23 cellular contexts compared by ENCODE assay signal in genomic region chr7:70239930-70240329, GRCh38.
"Had no signal": no experiment of that assay in that cellular context is flagged by ENCODE, and none has a peak within 500 bp of the region (broad histone marks: within the 10 kb centered on the region; RNA-seq: fewer than 3 reads in every experiment).

No MANE protein-coding gene starts in this region.

- DNase-seq: effector memory CD8-positive, alpha-beta T cell; esophagus squamous epithelium; foreskin fibroblast; immature natural killer cell; left cardiac atrium; left ventricle myocardium inferior; mesendoderm; naive B cell; psoas muscle; retina; right lobe of liver; stimulated activated CD4-positive, alpha-beta T cell treated with anti-CD3 and anti-CD28 coated beads, Interleukin-15, amount 100 ng/mL, for 24 hours; stimulated activated CD4-positive, alpha-beta T cell treated with anti-CD3 and anti-CD28 coated beads, Interleukin-1b, Interleukin-23, amount 100 ng/mL, for 48 hours; stimulated activated CD4-positive, alpha-beta T cell treated with anti-CD3 and anti-CD28 coated beads, Interleukin-4, amount 100 ng/mL, for 4 hours; stimulated activated naive B cell treated with anti-CD40 and anti-IgM and Interleukin-4, amounts not matched to agents 10 μg/mL and 1 μg/mL and 100 μg/mL, for 72 hours; stimulated activated naive CD8-positive, alpha-beta T cell treated with anti-CD3 and anti-CD28 coated beads, Interleukin-15, amount 100 ng/mL, for 72 hours; testis; upper lobe of right lung had no signal

- H3K27ac ChIP-seq: esophagus squamous epithelium, gastroesophageal sphincter, left ventricle myocardium inferior, neutrophil, psoas muscle, right lobe of liver, testis, tibial nerve, upper lobe of right lung had no signal

- H3K9me3 ChIP-seq: esophagus squamous epithelium, gastroesophageal sphincter, left ventricle myocardium inferior, neutrophil, psoas muscle, right lobe of liver, testis, tibial nerve, upper lobe of right lung had no signal

- H3K36me3 ChIP-seq: esophagus squamous epithelium, gastroesophageal sphincter, left ventricle myocardium inferior, neutrophil, right lobe of liver, tibial nerve, upper lobe of right lung had no signal

- H3K27me3 ChIP-seq: esophagus squamous epithelium, gastroesophageal sphincter, neutrophil, right lobe of liver, testis, tibial nerve, upper lobe of right lung had no signal

- FAIRE-seq: keratinocyte had no signal

- ATAC-seq: effector memory CD8-positive, alpha-beta T cell; gastroesophageal sphincter; left cardiac atrium; psoas muscle; right lobe of liver; stimulated activated naive B cell treated with anti-CD40 and anti-IgM and Interleukin-4, amounts not matched to agents 10 μg/mL and 1 μg/mL and 100 μg/mL, for 72 hours; stimulated activated naive CD8-positive, alpha-beta T cell treated with anti-CD3 and anti-CD28 coated beads, Interleukin-15, amount 100 ng/mL, for 72 hours; upper lobe of right lung had no signal

- H3K4me3 ChIP-seq: esophagus squamous epithelium, gastroesophageal sphincter, left ventricle myocardium inferior, lung, psoas muscle, right lobe of liver, testis, tibial nerve, upper lobe of right lung had no signal
